In the genomic region with DNA sequence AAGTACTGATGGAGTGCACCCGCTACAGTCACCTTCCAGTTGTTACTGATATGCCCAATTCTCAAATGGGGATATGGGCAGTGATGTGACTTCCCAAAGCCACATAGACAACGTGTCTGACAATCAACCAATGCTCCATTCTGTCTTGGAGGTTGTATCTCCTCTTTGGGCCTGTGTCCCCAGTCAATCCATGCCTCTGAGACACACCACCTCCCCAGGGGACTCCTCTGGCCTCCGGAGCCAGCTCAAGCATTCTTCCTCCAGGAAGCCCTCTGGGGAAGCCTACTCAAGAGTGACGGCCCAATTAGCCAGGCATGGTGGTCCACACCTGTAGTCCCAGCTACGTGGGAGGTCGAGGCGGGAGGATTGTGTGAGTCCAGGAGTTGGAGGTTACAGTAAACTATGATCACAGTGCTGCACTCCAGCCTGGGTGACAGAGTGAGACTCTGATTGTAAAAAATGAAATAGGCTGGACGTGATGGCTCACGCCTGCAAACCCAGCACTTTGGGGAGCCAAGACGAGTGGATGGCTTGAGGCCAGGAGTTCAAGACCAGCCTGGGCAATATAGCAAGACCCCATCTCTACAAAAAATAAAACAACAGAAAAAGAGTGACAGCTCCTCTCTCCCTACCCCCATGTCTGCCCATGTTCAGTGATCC, we compare ENCODE assay signal across 9 cellular contexts. TPM values are rescaled to one million over a fixed set of nuclear protein-coding genes. Genes with fewer than 3 reads are reported as not detected.
DNase-seq lines count a peak whose midpoint lies in the region; ATAC-seq and TF ChIP-seq lines count a peak whose summit lies in the region.
"Had no signal": no experiment of that assay in that cellular context is flagged by ENCODE, and none has a peak within 500 bp of the region (broad histone marks: within the 10 kb centered on the region; RNA-seq: fewer than 3 reads in every experiment).

No MANE protein-coding gene starts in this region.

- intact Hi-C loops in adrenal gland (cut with DNase I) = no loop called here

- peaks cover 7% of the 10 kb centered on the region for H4K20me1 ChIP-seq in Karpas-422 (ENCODE audit: insufficient read depth, low read depth, low read length)

- POLR2A ChIA-PET in naive thymus-derived CD8-positive, alpha-beta T cell (lab: Charles Lee) = interaction anchor here (1.1 to 2.5 kb wide), 3 partner anchors 10 to 28 kb away, joined by 3 to 9 read pairs (median 7); no protein-coding TSS in a partner anchor

- ATAC-seq in naive thymus-derived CD8-positive, alpha-beta T cell = peak in 1 of 2 donors; percentile 5

- H3K9me3 ChIP-seq in Karpas-422 (ENCODE audit: low read length) = no peaks in the 10 kb centered on the region
- no peaks in the 10 kb centered on the region for H3K9me3 ChIP-seq in adrenal gland (replicated peaks in 1 of 3)
- H3K9me3 ChIP-seq: ovary had no signal

- H3K4me3 ChIP-seq in Karpas-422 (ENCODE audit: low read length) (no peak overlapping the region), adrenal gland (no peak overlapping the region)
- H3K4me3 ChIP-seq: ovary had no signal

- peaks cover 0 to 2% (median 0%) of the 10 kb centered on the region in 5 donors for H3K27me3 Mint-ChIP-seq in naive thymus-derived CD8-positive, alpha-beta T cell
- H3K27me3 Mint-ChIP-seq in osteocyte (ENCODE audit: unreplicated experiment) = no peaks in the 10 kb centered on the region

- H3K36me3 ChIP-seq in Karpas-422 (ENCODE audit: insufficient read depth, low read length) (peaks cover 31% of the 10 kb centered on the region), adrenal gland (replicated peaks in 1 of 2) (peaks cover 0 to 28% of the 10 kb centered on the region in 2 donors)
- H3K36me3 ChIP-seq: ovary had no signal

- H3K9me3 Mint-ChIP-seq in naive thymus-derived CD8-positive, alpha-beta T cell = peaks cover 0 to 2% (median 0%) of the 10 kb centered on the region in 9 donors
- H3K9me3 Mint-ChIP-seq in osteocyte (ENCODE audit: unreplicated experiment) = no peaks in the 10 kb centered on the region

- H3K4me2 ChIP-seq in Karpas-422 (ENCODE audit: low read depth, low read length, poor library complexity, severe bottlenecking) = no peak overlapping the region

- H3K79me2 ChIP-seq in Karpas-422 (ENCODE audit: low read length) = no peaks in the 10 kb centered on the region

- TF ChIP-seq CTCF in adrenal gland (IDR thresholded peaks at IDR 0.05) (no peak), osteocyte (IDR thresholded peaks at IDR 0.05) (no peak)

- no peak overlapping the region for H3K9ac ChIP-seq in Karpas-422 (ENCODE audit: low read length)

- H2AFZ ChIP-seq in Karpas-422 (ENCODE audit: low read length) = no peak overlapping the region

- no peaks in the 10 kb centered on the region for H3K9me2 ChIP-seq in Karpas-422 (replicated peaks; ENCODE audit: insufficient read depth, low read length)

- H3K27ac ChIP-seq in Karpas-422 (ENCODE audit: low read length) (no peak overlapping the region), adrenal gland (no peak overlapping the region)
- H3K27ac ChIP-seq: ovary had no signal

- peak; percentile 86 for DNase-seq in Daoy (ENCODE audit: low read depth)
- DNase-seq in Karpas-422 = peak; percentile 79
- peak in 4 of 7 donors; percentile 30 to 72 (median 44) for DNase-seq in adrenal gland
- DNase-seq in naive thymus-derived CD8-positive, alpha-beta T cell = peak in 1 of 10 donors; percentile 29
- DNase-seq in RKO (ENCODE audit: low spot score) = no peak
- DNase-seq in osteocyte (ENCODE audit: extremely low spot score, unreplicated experiment) = no peak
- DNase-seq in NCI-H2107 treated with DMSO at 0.1 percent for 48 hours (lab: John Stamatoyannopoulos, UW; ENCODE audit: unreplicated experiment) = no peak
- no peak for DNase-seq in NCI-H226
- DNase-seq: ovary had no signal

- 77 to 84% (median 81%) methylated on average over 8 to 10 of the region's 10 CpGs for WGBS in adrenal gland, 4 donors

- H3K4me3 Mint-ChIP-seq in naive thymus-derived CD8-positive, alpha-beta T cell = peak overlapping the region in 2 of 10 donors; percentile 45 to 55
- H3K4me3 Mint-ChIP-seq in osteocyte (ENCODE audit: unreplicated experiment) = no peak overlapping the region

- peak overlapping the region; percentile 43 to 91 (median 68) for H3K27ac Mint-ChIP-seq in naive thymus-derived CD8-positive, alpha-beta T cell
- no peak overlapping the region for H3K27ac Mint-ChIP-seq in osteocyte (ENCODE audit: unreplicated experiment)

- H3K27me3 ChIP-seq in Karpas-422 (ENCODE audit: low read length) (no peaks in the 10 kb centered on the region), adrenal gland (no peaks in the 10 kb centered on the region)
- H3K27me3 ChIP-seq: ovary had no signal

- TF ChIP-seq POLR2A in adrenal gland (IDR thresholded peaks at IDR 0.05) = peak; percentile 11 to 16

- peaks cover 9 to 30% (median 21%) of the 10 kb centered on the region in 3 donors for H3K36me3 Mint-ChIP-seq in naive thymus-derived CD8-positive, alpha-beta T cell
- peaks cover 23% of the 10 kb centered on the region for H3K36me3 Mint-ChIP-seq in osteocyte (ENCODE audit: unreplicated experiment)

- peaks cover 3% of the 10 kb centered on the region for H3K4me1 ChIP-seq in Karpas-422 (ENCODE audit: low read length)
- peaks cover 0 to 14% of the 10 kb centered on the region in 2 donors for H3K4me1 ChIP-seq in adrenal gland (replicated peaks in 1 of 2)

- H3K4me1 Mint-ChIP-seq in naive thymus-derived CD8-positive, alpha-beta T cell = peaks cover 11 to 38% (median 34%) of the 10 kb centered on the region in 4 donors
- H3K4me1 Mint-ChIP-seq in osteocyte (ENCODE audit: unreplicated experiment) = peaks cover 16% of the 10 kb centered on the region

RNA-seq across cellular contexts. Expression of gene ACTB, which starts 7.2 kb away (rescaled TPM):
- 4,153 and 5,023 TPM in 2 replicates for total RNA-seq in Daoy (2014; rRNA removed; shearing (Covaris generic))
- total RNA-seq in Karpas-422 (2014; rRNA removed; shearing (Covaris generic); ENCODE audit: low replicate concordance) = 1,989 and 2,237 TPM in 2 replicates
- total RNA-seq in adrenal gland (1,000 to 10,000 TPM; 1,803 to 3,893 (median 2,465) TPM), osteocyte (3,263 and 3,275 TPM in 2 replicates)
- polyA plus RNA-seq in adrenal gland = 1,000 to 10,000 TPM; 3,628 to 7,592 (median 4,346) TPM
- 1,000 to 10,000 TPM; 2,640 to 2,674 TPM for total RNA-seq in naive thymus-derived CD8-positive, alpha-beta T cell
- polyA plus RNA-seq in naive thymus-derived CD8-positive, alpha-beta T cell = over 10,000 TPM; 13,269 to 13,922 (median 13,518) TPM

RNA-seq across cellular contexts. Expression of gene FBXL18, which starts 9.6 kb away (rescaled TPM):
- total RNA-seq in Daoy (2014; rRNA removed; shearing (Covaris generic)) = 3.9 and 5.1 TPM in 2 replicates
- total RNA-seq in Karpas-422 (2014; rRNA removed; shearing (Covaris generic); ENCODE audit: low replicate concordance) = 3.9 and 8.6 TPM in 2 replicates
- total RNA-seq in adrenal gland = 10 to 100 TPM in 6 of 8 donors, 1 to 10 TPM in 2; 9.5 to 13.6 (median 12.3) TPM
- polyA plus RNA-seq in adrenal gland = 1 to 10 TPM; 1.4 to 3.5 (median 2.7) TPM
- 1 to 10 TPM; 8.1 to 9.1 TPM for total RNA-seq in naive thymus-derived CD8-positive, alpha-beta T cell
- 1 to 10 TPM in 1 of 3 donors, under 1 TPM in 2; 0.47 to 1.1 (median 0.87) TPM for polyA plus RNA-seq in naive thymus-derived CD8-positive, alpha-beta T cell
- 15.8 and 18.2 TPM in 2 replicates for total RNA-seq in osteocyte

Comparison
In these comparisons a context has a peak if more than half of its experiments do, and no peak if none do; other contexts are left out.
1. DNase-seq: peak in Daoy (single experiment), Karpas-422 (single experiment) and adrenal gland (4 of 7); none in RKO (single experiment), osteocyte (single experiment), NCI-H2107 treated with DMSO at 0.1 percent for 48 hours (single experiment) and NCI-H226 (single experiment).